Comparison of ENCODE assay signal across 7 cellular contexts in the genomic region with DNA sequence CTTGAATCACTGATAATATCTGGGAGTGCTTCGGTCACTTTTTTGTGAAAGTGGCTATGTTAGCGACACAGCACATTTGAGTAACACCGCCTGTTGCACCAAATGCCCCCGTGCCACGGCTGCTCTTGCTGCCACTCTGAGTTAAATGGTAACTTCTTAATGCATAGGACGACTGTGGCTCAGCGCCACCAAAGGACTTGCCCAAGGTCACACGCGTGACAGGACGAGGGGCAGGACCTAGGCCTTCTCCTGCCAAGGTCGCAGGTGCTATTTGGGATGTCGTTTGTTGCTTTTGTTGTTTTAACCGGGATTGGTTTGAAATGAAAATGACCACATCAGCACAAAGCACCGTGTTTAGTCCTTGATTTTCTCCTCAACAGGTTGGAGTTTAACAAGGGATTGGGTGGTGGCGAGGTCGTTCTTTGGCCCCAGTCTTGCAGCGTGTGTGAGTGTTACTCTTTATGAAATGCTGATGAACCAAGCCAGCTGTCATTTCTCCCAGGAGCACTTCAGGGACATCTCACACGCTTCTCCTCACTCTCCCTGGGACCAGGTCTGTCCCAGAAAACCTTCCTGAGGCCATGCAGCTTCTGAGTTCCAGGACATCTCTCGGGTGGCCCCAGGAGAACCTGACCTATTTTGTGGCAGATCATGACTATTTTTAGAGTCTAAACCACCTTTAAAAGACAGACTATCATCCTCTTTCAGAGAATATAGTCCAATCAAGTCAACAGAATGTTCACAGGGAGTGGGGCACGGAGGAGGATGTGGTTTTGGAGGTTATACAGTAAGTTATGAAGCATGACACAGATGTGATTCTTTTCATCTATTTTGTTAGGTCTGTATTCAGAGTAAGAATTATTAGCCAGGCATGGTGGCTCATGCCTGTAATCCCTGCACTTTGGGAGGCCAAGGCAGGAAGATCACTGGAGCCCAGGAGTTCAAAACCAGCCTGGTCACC. TPM values are rescaled to one million over a fixed set of nuclear protein-coding genes. Genes with fewer than 3 reads are reported as not detected.
A peak's percentile ranks its signal among the peaks of the same experiment; 100 is the strongest.
DNase-seq lines count a peak whose midpoint lies in the region; ATAC-seq and TF ChIP-seq lines count a peak whose summit lies in the region.

No MANE protein-coding gene starts in this region.

- H3K27ac Mint-ChIP-seq in stimulated activated naive B cell treated with anti-CD40 and anti-IgM and Interleukin-4, amounts not matched to agents 10 μg/mL and 1 μg/mL and 100 μg/mL, for 72 hours: peak overlapping the region; percentile 76

- no peaks in the 10 kb centered on the region for H3K36me3 ChIP-seq in brain microvascular endothelial cell (replicated peaks)
- no peaks in the 10 kb centered on the region for H3K36me3 ChIP-seq in esophagus muscularis mucosa

- TF ChIP-seq POLR2A in esophagus muscularis mucosa (IDR thresholded peaks at IDR 0.05; ENCODE audit: low read depth): no peak

- 91% methylated on average over 20 of the region's 20 CpGs for WGBS in esophagus muscularis mucosa

- peaks cover 0 to 35% (median 34%) of the 10 kb centered on the region in 4 donors for H3K4me1 ChIP-seq in esophagus muscularis mucosa

- TF ChIP-seq EP300 in esophagus muscularis mucosa (IDR thresholded peaks at IDR 0.05): no peak

- H3K4me3 Mint-ChIP-seq in stimulated activated naive B cell treated with anti-CD40 and anti-IgM and Interleukin-4, amounts not matched to agents 10 μg/mL and 1 μg/mL and 100 μg/mL, for 72 hours: peak overlapping the region; percentile 29 to 36

- no peaks in the 10 kb centered on the region for H3K27me3 Mint-ChIP-seq in stimulated activated naive B cell treated with anti-CD40 and anti-IgM and Interleukin-4, amounts not matched to agents 10 μg/mL and 1 μg/mL and 100 μg/mL, for 72 hours

- no peaks in the 10 kb centered on the region for H3K36me3 Mint-ChIP-seq in stimulated activated naive B cell treated with anti-CD40 and anti-IgM and Interleukin-4, amounts not matched to agents 10 μg/mL and 1 μg/mL and 100 μg/mL, for 72 hours

- in situ Hi-C loops in brain microvascular endothelial cell (cut with HindIII; ENCODE audit: low pct_ligation_motif_present, low sequenced_read_pairs): no loop called here

- DNase-seq in RPMI7951 (ENCODE audit: low read depth) (peak; percentile 87), brain microvascular endothelial cell (peak; percentile 72), esophagus muscularis mucosa (ENCODE audit: extremely low spot score) (no peak)
- peak; percentile 7 for DNase-seq in stimulated activated naive B cell treated with anti-CD40 and anti-IgM and Interleukin-4, amounts not matched to agents 10 μg/mL and 1 μg/mL and 100 μg/mL, for 72 hours

- no peaks in the 10 kb centered on the region for H3K9me3 Mint-ChIP-seq in stimulated activated naive B cell treated with anti-CD40 and anti-IgM and Interleukin-4, amounts not matched to agents 10 μg/mL and 1 μg/mL and 100 μg/mL, for 72 hours

- no peak for TF ChIP-seq CTCF in brain microvascular endothelial cell (IDR thresholded peaks at IDR 0.05; ENCODE audit: low read depth, low read length, missing control alignments)
- TF ChIP-seq CTCF in esophagus muscularis mucosa (IDR thresholded peaks at IDR 0.05): no peak

- H3K27ac ChIP-seq in brain microvascular endothelial cell (peak overlapping the region; percentile 34), esophagus muscularis mucosa (replicated peaks in 1 of 4) (no peak overlapping the region)

- H3K9me3 ChIP-seq in esophagus muscularis mucosa: no peaks in the 10 kb centered on the region

- H3K4me3 ChIP-seq in brain microvascular endothelial cell (ENCODE audit: low read depth, low read length) (no peak overlapping the region), esophagus muscularis mucosa (no peak overlapping the region)

- ATAC-seq in GM19467 (IDR thresholded peaks at IDR 0.05; ENCODE audit: unreplicated experiment): peak; percentile 79
- ATAC-seq in stimulated activated naive B cell treated with anti-CD40 and anti-IgM and Interleukin-4, amounts not matched to agents 10 μg/mL and 1 μg/mL and 100 μg/mL, for 72 hours (replicated peaks): peak; percentile 96 to 97
- no peak for ATAC-seq in HG02840 (IDR thresholded peaks at IDR 0.05; ENCODE audit: low FRiP score, unreplicated experiment)
- ATAC-seq in HG03196 (IDR thresholded peaks at IDR 0.05; ENCODE audit: unreplicated experiment): no peak

- intact Hi-C loops in esophagus muscularis mucosa (cut with DNase I): no loop called here

- H3K27me3 ChIP-seq in brain microvascular endothelial cell (replicated peaks) (no peaks in the 10 kb centered on the region), esophagus muscularis mucosa (no peaks in the 10 kb centered on the region)

- peaks cover 28 to 44% of the 10 kb centered on the region in 2 donors for H3K4me1 Mint-ChIP-seq in stimulated activated naive B cell treated with anti-CD40 and anti-IgM and Interleukin-4, amounts not matched to agents 10 μg/mL and 1 μg/mL and 100 μg/mL, for 72 hours

RNA-seq across cellular contexts. Expression of a gene that starts 49.9 kb away (rescaled TPM):
- 7.6 and 9.3 TPM in 2 replicates for total RNA-seq in RPMI7951 (2014; rRNA removed; shearing (Covaris generic))
- total RNA-seq in esophagus muscularis mucosa: 10 to 100 TPM; 32.3 to 48.0 (median 38.6) TPM

Comparison
In these comparisons a context has a peak if more than half of its experiments do, and no peak if none do; other contexts are left out.
1. ATAC-seq: peak in GM19467 (single experiment) and stimulated activated naive B cell treated with anti-CD40 and anti-IgM and Interleukin-4, amounts not matched to agents 10 μg/mL and 1 μg/mL and 100 μg/mL, for 72 hours (2 of 2); none in HG02840 (single experiment) and HG03196 (single experiment).